Comparison of ENCODE assay signal across 1 cellular context in the genomic region with DNA sequence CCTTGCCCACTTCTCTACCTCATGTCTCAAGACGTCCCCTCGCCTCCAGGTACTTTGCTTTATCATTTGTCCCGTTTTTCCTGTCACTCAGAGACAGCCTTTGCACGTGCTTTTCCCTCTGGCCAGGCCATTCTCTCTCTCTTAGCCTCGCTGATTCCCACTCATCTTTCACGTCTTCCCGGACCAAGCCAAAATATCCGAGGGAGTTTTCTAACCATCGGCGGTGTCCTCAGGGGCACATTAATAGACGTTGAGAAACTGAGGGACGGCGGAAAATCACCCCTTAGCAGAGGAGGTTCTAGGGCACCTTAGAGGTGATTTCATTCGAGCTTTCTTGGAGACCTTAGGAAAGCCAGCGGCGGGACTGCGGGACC.
TF ChIP-seq lines count a peak whose summit lies in the region.

No MANE protein-coding gene starts in this region.

TF ChIP-seq in WTC11, 78 proteins besides CTCF, POLR2A, EP300 and RAD21 (continued from another document):
- TF ChIP-seq, protein P1, sequence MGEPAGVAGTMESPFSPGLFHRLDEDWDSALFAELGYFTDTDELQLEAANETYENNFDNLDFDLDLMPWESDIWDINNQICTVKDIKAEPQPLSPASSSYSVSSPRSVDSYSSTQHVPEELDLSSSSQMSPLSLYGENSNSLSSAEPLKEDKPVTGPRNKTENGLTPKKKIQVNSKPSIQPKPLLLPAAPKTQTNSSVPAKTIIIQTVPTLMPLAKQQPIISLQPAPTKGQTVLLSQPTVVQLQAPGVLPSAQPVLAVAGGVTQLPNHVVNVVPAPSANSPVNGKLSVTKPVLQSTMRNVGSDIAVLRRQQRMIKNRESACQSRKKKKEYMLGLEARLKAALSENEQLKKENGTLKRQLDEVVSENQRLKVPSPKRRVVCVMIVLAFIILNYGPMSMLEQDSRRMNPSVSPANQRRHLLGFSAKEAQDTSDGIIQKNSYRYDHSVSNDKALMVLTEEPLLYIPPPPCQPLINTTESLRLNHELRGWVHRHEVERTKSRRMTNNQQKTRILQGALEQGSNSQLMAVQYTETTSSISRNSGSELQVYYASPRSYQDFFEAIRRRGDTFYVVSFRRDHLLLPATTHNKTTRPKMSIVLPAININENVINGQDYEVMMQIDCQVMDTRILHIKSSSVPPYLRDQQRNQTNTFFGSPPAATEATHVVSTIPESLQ (CRISPR knock-in tag; IDR thresholded peaks at IDR 0.05), result no peak
- TF ChIP-seq PRRX2 (CRISPR knock-in tag; IDR thresholded peaks at IDR 0.05), result no peak
- TF ChIP-seq, protein P2, sequence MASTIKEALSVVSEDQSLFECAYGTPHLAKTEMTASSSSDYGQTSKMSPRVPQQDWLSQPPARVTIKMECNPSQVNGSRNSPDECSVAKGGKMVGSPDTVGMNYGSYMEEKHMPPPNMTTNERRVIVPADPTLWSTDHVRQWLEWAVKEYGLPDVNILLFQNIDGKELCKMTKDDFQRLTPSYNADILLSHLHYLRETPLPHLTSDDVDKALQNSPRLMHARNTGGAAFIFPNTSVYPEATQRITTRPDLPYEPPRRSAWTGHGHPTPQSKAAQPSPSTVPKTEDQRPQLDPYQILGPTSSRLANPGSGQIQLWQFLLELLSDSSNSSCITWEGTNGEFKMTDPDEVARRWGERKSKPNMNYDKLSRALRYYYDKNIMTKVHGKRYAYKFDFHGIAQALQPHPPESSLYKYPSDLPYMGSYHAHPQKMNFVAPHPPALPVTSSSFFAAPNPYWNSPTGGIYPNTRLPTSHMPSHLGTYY (CRISPR knock-in tag; IDR thresholded peaks at IDR 0.05), result no peak
- TF ChIP-seq, protein P3, sequence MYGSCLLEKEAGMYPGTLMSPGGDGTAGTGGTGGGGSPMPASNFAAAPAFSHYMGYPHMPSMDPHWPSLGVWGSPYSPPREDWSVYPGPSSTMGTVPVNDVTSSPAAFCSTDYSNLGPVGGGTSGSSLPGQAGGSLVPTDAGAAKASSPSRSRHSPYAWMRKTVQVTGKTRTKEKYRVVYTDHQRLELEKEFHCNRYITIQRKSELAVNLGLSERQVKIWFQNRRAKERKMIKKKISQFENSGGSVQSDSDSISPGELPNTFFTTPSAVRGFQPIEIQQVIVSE (CRISPR knock-in tag; IDR thresholded peaks at IDR 0.05; ENCODE audit: borderline replicate concordance), result no peak
- TF ChIP-seq NFE2L1 (CRISPR knock-in tag; IDR thresholded peaks at IDR 0.05), result no peak
- TF ChIP-seq, protein P4, sequence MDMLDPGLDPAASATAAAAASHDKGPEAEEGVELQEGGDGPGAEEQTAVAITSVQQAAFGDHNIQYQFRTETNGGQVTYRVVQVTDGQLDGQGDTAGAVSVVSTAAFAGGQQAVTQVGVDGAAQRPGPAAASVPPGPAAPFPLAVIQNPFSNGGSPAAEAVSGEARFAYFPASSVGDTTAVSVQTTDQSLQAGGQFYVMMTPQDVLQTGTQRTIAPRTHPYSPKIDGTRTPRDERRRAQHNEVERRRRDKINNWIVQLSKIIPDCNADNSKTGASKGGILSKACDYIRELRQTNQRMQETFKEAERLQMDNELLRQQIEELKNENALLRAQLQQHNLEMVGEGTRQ (CRISPR knock-in tag; IDR thresholded peaks at IDR 0.05), result no peak
- TF ChIP-seq, protein P5, sequence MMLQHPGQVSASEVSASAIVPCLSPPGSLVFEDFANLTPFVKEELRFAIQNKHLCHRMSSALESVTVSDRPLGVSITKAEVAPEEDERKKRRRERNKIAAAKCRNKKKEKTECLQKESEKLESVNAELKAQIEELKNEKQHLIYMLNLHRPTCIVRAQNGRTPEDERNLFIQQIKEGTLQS (CRISPR knock-in tag; conservative IDR thresholded peaks at IDR 0.05), result no peak
TF ChIP-seq in WTC11: peak in this region for 0.
